8 cellular contexts compared by ENCODE assay signal in genomic region chr2:55133467-55134315, GRCh38.
A peak's percentile ranks its signal among the peaks of the same experiment; 100 is the strongest.
DNase-seq lines count a peak whose midpoint lies in the region; ATAC-seq and TF ChIP-seq lines count a peak whose summit lies in the region.

No MANE protein-coding gene starts in this region.

- DNase-seq in Caco-2, result no peak
- DNase-seq in activated T-cell treated with anti-CD3 and anti-CD28 coated beads, Interleukin-2, amount 50 U/mL, for 72 hours, result peak; percentile 56 to 60
- peak; percentile 58 to 65 for DNase-seq in foreskin fibroblast
- DNase-seq in non-pigmented ciliary epithelial cell (ENCODE audit: low read depth), result peak; percentile 68
- DNase-seq in upper lobe of left lung, result peak in 1 of 2 donors; percentile 63
- no peak for DNase-seq in SKM-1 (lab: John Stamatoyannopoulos, UW; ENCODE audit: unreplicated experiment)

- H3K9me3 ChIP-seq in Caco-2 (no peaks in the 10 kb centered on the region), upper lobe of left lung (no peaks in the 10 kb centered on the region)

- H3K4me3 ChIP-seq in Caco-2 (ENCODE audit: low read depth, low read length) (no peak overlapping the region), KMS-11 (IDR thresholded peaks at IDR 0.05; ENCODE audit: insufficient read depth, low read depth, low read length) (no peak overlapping the region), foreskin fibroblast (ENCODE audit: low read depth in 1 of 2, low read length in 2 of 2) (peak overlapping the region; percentile 9 to 42), upper lobe of left lung (peak overlapping the region in 3 of 4 donors; percentile 29 to 45 (median 37))

- H3K27ac Mint-ChIP-seq in Caco-2 (ENCODE audit: unreplicated experiment), result peak overlapping the region; percentile 74
- H3K27ac Mint-ChIP-seq in activated T-cell treated with anti-CD3 and anti-CD28 coated beads, Interleukin-2, amount 50 U/mL, for 72 hours, result peak overlapping the region; percentile 99

- peaks cover 42% of the 10 kb centered on the region for H3K4me1 Mint-ChIP-seq in Caco-2 (ENCODE audit: low read depth, unreplicated experiment)
- peaks cover 20% of the 10 kb centered on the region for H3K4me1 Mint-ChIP-seq in activated T-cell treated with anti-CD3 and anti-CD28 coated beads, Interleukin-2, amount 50 U/mL, for 72 hours (ENCODE audit: low read depth)

- intact Hi-C loops in Caco-2 (cut with micrococcal nuclease; ENCODE audit: unreplicated experiment), result no loop called here

- no peak overlapping the region for H3K9ac ChIP-seq in KMS-11

- H3K36me3 Mint-ChIP-seq in Caco-2 (ENCODE audit: insufficient read depth, unreplicated experiment), result no peaks in the 10 kb centered on the region
- no peaks in the 10 kb centered on the region for H3K36me3 Mint-ChIP-seq in activated T-cell treated with anti-CD3 and anti-CD28 coated beads, Interleukin-2, amount 50 U/mL, for 72 hours (ENCODE audit: insufficient read depth in 2 of 2)

- H4K20me1 ChIP-seq in KMS-11 (ENCODE audit: insufficient read depth), result no peaks in the 10 kb centered on the region

- POLR2A ChIA-PET in Caco-2 (lab: Charles Lee), result no interaction called here

- H3K4me1 ChIP-seq in Caco-2, result peaks cover 37% of the 10 kb centered on the region
- peaks cover 12% of the 10 kb centered on the region for H3K4me1 ChIP-seq in KMS-11 (ENCODE audit: low read depth, poor library complexity, severe bottlenecking)
- H3K4me1 ChIP-seq in upper lobe of left lung, result peaks cover 37 to 50% (median 42%) of the 10 kb centered on the region in 4 donors

- no peak overlapping the region for H3K4me3 Mint-ChIP-seq in Caco-2 (ENCODE audit: unreplicated experiment)
- peak overlapping the region; percentile 85 to 97 for H3K4me3 Mint-ChIP-seq in activated T-cell treated with anti-CD3 and anti-CD28 coated beads, Interleukin-2, amount 50 U/mL, for 72 hours

- no peaks in the 10 kb centered on the region for H3K79me2 ChIP-seq in KMS-11 (ENCODE audit: insufficient read depth, low read depth)

- TF ChIP-seq CTCF in Caco-2 (IDR thresholded peaks at IDR 0.05; ENCODE audit: insufficient read depth in 1 of 2, low read depth in 1 of 2, low read length in 1 of 2, severe bottlenecking in 1 of 2, unreplicated experiment in 1 of 2), result no peak
- no peak for TF ChIP-seq CTCF in KMS-11 (conservative IDR thresholded peaks at IDR 0.05; ENCODE audit: low read depth, low read length)
- no peak for TF ChIP-seq CTCF in foreskin fibroblast (IDR thresholded peaks at IDR 0.05; ENCODE audit: low read depth, low read length)
- TF ChIP-seq CTCF in upper lobe of left lung (IDR thresholded peaks at IDR 0.05), result no peak

- peak in 3 of 4 donors; percentile 5 to 85 (median 40) for TF ChIP-seq EP300 in upper lobe of left lung (IDR thresholded peaks at IDR 0.05)

- no peaks in the 10 kb centered on the region for H3K27me3 Mint-ChIP-seq in Caco-2 (ENCODE audit: insufficient read depth, unreplicated experiment)
- no peaks in the 10 kb centered on the region for H3K27me3 Mint-ChIP-seq in activated T-cell treated with anti-CD3 and anti-CD28 coated beads, Interleukin-2, amount 50 U/mL, for 72 hours (ENCODE audit: low read depth)

- no TSS peak for BruUV-seq in Caco-2 (replicated peaks; lab: Mats Ljungman, UMichigan)

- CTCF ChIA-PET in Caco-2 (lab: Charles Lee), result no interaction called here

- no peaks in the 10 kb centered on the region for H3K9me3 Mint-ChIP-seq in Caco-2 (ENCODE audit: unreplicated experiment)
- H3K9me3 Mint-ChIP-seq in activated T-cell treated with anti-CD3 and anti-CD28 coated beads, Interleukin-2, amount 50 U/mL, for 72 hours, result no peaks in the 10 kb centered on the region

- peak in 1 of 4 donors; percentile 21 for TF ChIP-seq POLR2A in upper lobe of left lung (IDR thresholded peaks at IDR 0.05)

- no peaks in the 10 kb centered on the region for H3K36me3 ChIP-seq in Caco-2 (ENCODE audit: control insufficient read depth, insufficient read depth, low read length)
- no peaks in the 10 kb centered on the region for H3K36me3 ChIP-seq in KMS-11 (ENCODE audit: insufficient read depth)
- no peaks in the 10 kb centered on the region for H3K36me3 ChIP-seq in upper lobe of left lung

- no peaks in the 10 kb centered on the region for H3K27me3 ChIP-seq in Caco-2 (replicated peaks; ENCODE audit: control insufficient read depth, insufficient read depth, low read length)
- H3K27me3 ChIP-seq in KMS-11 (ENCODE audit: insufficient read depth, low read depth), result no peaks in the 10 kb centered on the region
- H3K27me3 ChIP-seq in upper lobe of left lung, result no peaks in the 10 kb centered on the region

- H2AFZ ChIP-seq in KMS-11 (ENCODE audit: low read depth), result peak overlapping the region; percentile 66

- H3K27ac ChIP-seq in KMS-11 (no peak overlapping the region), upper lobe of left lung (peak overlapping the region; percentile 80 to 85 (median 84))

- peak overlapping the region; percentile 37 for H3K4me2 ChIP-seq in KMS-11

- ATAC-seq in GM21515 (IDR thresholded peaks at IDR 0.05; ENCODE audit: unreplicated experiment) (peak; percentile 80), upper lobe of left lung (ENCODE audit: low FRiP score in 2 of 2) (peak; percentile 76 to 88)
- peak; percentile 90 to 94 for ATAC-seq in activated T-cell treated with anti-CD3 and anti-CD28 coated beads, Interleukin-2, amount 50 U/mL, for 72 hours (replicated peaks in 1 of 2)

- 22 to 27% methylated on average over 10 of the region's 10 CpGs for WGBS in upper lobe of left lung, 2 donors

Comparison
In these comparisons a context has a peak if more than half of its experiments do, and no peak if none do; other contexts are left out.
1. DNase-seq: peak in activated T-cell treated with anti-CD3 and anti-CD28 coated beads, Interleukin-2, amount 50 U/mL, for 72 hours (2 of 2), foreskin fibroblast (2 of 2) and non-pigmented ciliary epithelial cell (single experiment); none in Caco-2 (0 of 2) and SKM-1 (single experiment).
2. H3K4me3 ChIP-seq: peak in foreskin fibroblast (2 of 2) and upper lobe of left lung (3 of 4); none in Caco-2 (single experiment) and KMS-11 (single experiment).
3. Peak in every context shown above with its lines, with median percentiles within 50 percentile points of each other: ATAC-seq.